ENCODE assay signal across 9 cellular contexts in genomic region chr12:96578526-96579125, GRCh38.
DNase-seq lines count a peak whose midpoint lies in the region; ATAC-seq, FAIRE-seq and TF ChIP-seq lines count a peak whose summit lies in the region.
"Had no signal": no experiment of that assay in that cellular context is flagged by ENCODE, and none has a peak within 500 bp of the region (broad histone marks: within the 10 kb centered on the region; RNA-seq: fewer than 3 reads in every experiment).

No MANE protein-coding gene starts in this region.

- no peaks in the 10 kb centered on the region for H3K9me3 ChIP-seq in HepG2 (ENCODE audit: low read length)
- H3K9me3 ChIP-seq in vagina: no peaks in the 10 kb centered on the region
- H3K9me3 ChIP-seq: BLaER1 treated with 17β-estradiol and CSF1 and Interleukin-3, amounts not matched to agents 10 nM and 100 nM had no signal

- DNase-seq in SIG-M5 treated with dmso at 0.1 percent for 504 hours (lab: John Stamatoyannopoulos, UW; ENCODE audit: unreplicated experiment) (peak; percentile 78), SIG-M5 (lab: John Stamatoyannopoulos, UW) (no peak), HS-27A (ENCODE audit: low read depth) (peak; percentile 31), NCI-H748 (lab: John Stamatoyannopoulos, UW; ENCODE audit: unreplicated experiment) (peak; percentile 85), MCF 10A (ENCODE audit: unreplicated experiment) (peak; percentile 72), HepG2 (ENCODE audit: low spot score) (peak; percentile 48), vagina (ENCODE audit: extremely low spot score in 2 of 2) (no peak)

- H3K4me2 ChIP-seq in HepG2 (ENCODE audit: low read depth, low read length): no peak overlapping the region
- H3K4me2 ChIP-seq: BLaER1 treated with 17β-estradiol and CSF1 and Interleukin-3, amounts not matched to agents 10 nM and 100 nM had no signal

- no peak overlapping the region for H2AFZ ChIP-seq in HepG2 (ENCODE audit: low read length)

- ATAC-seq in GM21529 (IDR thresholded peaks at IDR 0.05; ENCODE audit: unreplicated experiment) (peak; percentile 97), HepG2 (peak; percentile 71)

- no peak overlapping the region for H3K9ac ChIP-seq in HepG2 (ENCODE audit: insufficient read depth, low read depth, low read length)
- H3K9ac ChIP-seq: BLaER1 treated with 17β-estradiol and CSF1 and Interleukin-3, amounts not matched to agents 10 nM and 100 nM had no signal

- no peak overlapping the region for H3K27ac Mint-ChIP-seq in MCF 10A (ENCODE audit: low read depth, unreplicated experiment)

- H3K27me3 ChIP-seq in HepG2 (ENCODE audit: control insufficient read depth in 1 of 2, insufficient read depth in 2 of 2, low read length in 2 of 2): no peaks in the 10 kb centered on the region
- no peaks in the 10 kb centered on the region for H3K27me3 ChIP-seq in vagina
- H3K27me3 ChIP-seq: BLaER1 treated with 17β-estradiol and CSF1 and Interleukin-3, amounts not matched to agents 10 nM and 100 nM had no signal

- CTCF ChIA-PET in MCF 10A (lab: Yijun Ruan, JAX): interaction anchor here (0.6 to 3.5 kb wide), 20 partner anchors 9 to 1822 kb away, joined by 3 to 48 read pairs (median 4); partner anchors contain the start of gene NEDD1
- CTCF ChIA-PET in HepG2 (lab: Yijun Ruan, JAX; ENCODE audit: low intra/inter-chr PET ratio, low total read pairs): interaction anchor here (1.6 to 1.7 kb wide), 2 partner anchors 407 to 730 kb away, joined by 5 to 6 read pairs; no protein-coding TSS in a partner anchor

- no peaks in the 10 kb centered on the region for H3K36me3 Mint-ChIP-seq in MCF 10A (ENCODE audit: insufficient read depth, unreplicated experiment)

- in situ Hi-C loops in HepG2 (cut with HindIII; ENCODE audit: extremely low pct_ligation_motif_present, low pct_unique_long_range_greater_than_20kb): loop anchor here (25.0 kb wide), 2 partner anchors 409 to 734 kb away; no protein-coding TSS in a partner anchor

- H3K27ac ChIP-seq in HepG2 (ENCODE audit: extremely low read length, insufficient read depth, low read length) (no peak overlapping the region), vagina (no peak overlapping the region)
- H3K27ac ChIP-seq: BLaER1 treated with 17β-estradiol and CSF1 and Interleukin-3, amounts not matched to agents 10 nM and 100 nM had no signal

- 4% methylated on average over 3 of the region's 3 CpGs for WGBS in HepG2 (ENCODE audit: low lambda C conversion rate)

- H3K27me3 Mint-ChIP-seq in MCF 10A (ENCODE audit: insufficient read depth, unreplicated experiment): no peaks in the 10 kb centered on the region

- TF ChIP-seq POLR2A in HepG2 (IDR thresholded peaks at IDR 0.05; ENCODE audit: insufficient read depth in 1 of 2, low read depth in 2 of 2, low read length in 2 of 2) (no peak), vagina (IDR thresholded peaks at IDR 0.05) (no peak)

- FAIRE-seq in HepG2 (lab: Jason Lieb, UNC): peak; percentile 49

- H3K79me2 ChIP-seq in HepG2 (ENCODE audit: insufficient read depth, low read length): no peaks in the 10 kb centered on the region

- H3K4me3 Mint-ChIP-seq in MCF 10A (ENCODE audit: unreplicated experiment): no peak overlapping the region

- POLR2A ChIA-PET in MCF 10A (lab: Yijun Ruan, JAX) (no interaction called here), HepG2 (lab: Yijun Ruan, JAX) (no interaction called here)

- TF ChIP-seq CTCF in MCF 10A (IDR thresholded peaks at IDR 0.05; ENCODE audit: unreplicated experiment) (peak; percentile 60), HepG2 (CRISPR knock-in tag; IDR thresholded peaks at IDR 0.05) (peak; percentile 70), vagina (IDR thresholded peaks at IDR 0.05) (peak in 2 of 3 experiments; percentile 14 to 46)

- H3K4me1 Mint-ChIP-seq in MCF 10A (ENCODE audit: insufficient read depth, unreplicated experiment): no peaks in the 10 kb centered on the region

- TF ChIP-seq EP300 in HepG2 (IDR thresholded peaks at IDR 0.05; ENCODE audit: low read depth in 2 of 2, low read length in 2 of 2): no peak
- no peak for TF ChIP-seq EP300 in HepG2 (CRISPR knock-in tag; IDR thresholded peaks at IDR 0.05; ENCODE audit: borderline replicate concordance)

- BruUV-seq in MCF 10A (replicated peaks; lab: Mats Ljungman, UMichigan) (no TSS peak), HepG2 (replicated peaks; lab: Mats Ljungman, UMichigan) (no TSS peak)

- H3K4me3 ChIP-seq in HepG2 (replicated peaks in 1 of 3; ENCODE audit: insufficient read depth in 1 of 3, low read depth in 2 of 3, low read length in 3 of 3): no peak overlapping the region
- H3K4me3 ChIP-seq in vagina: no peak overlapping the region
- H3K4me3 ChIP-seq: BLaER1 treated with 17β-estradiol and CSF1 and Interleukin-3, amounts not matched to agents 10 nM and 100 nM had no signal

- H3K4me1 ChIP-seq in HepG2 (ENCODE audit: insufficient read depth, low read length): no peaks in the 10 kb centered on the region
- no peaks in the 10 kb centered on the region for H3K4me1 ChIP-seq in vagina
- H3K4me1 ChIP-seq: BLaER1 treated with 17β-estradiol and CSF1 and Interleukin-3, amounts not matched to agents 10 nM and 100 nM had no signal

- H3K36me3 ChIP-seq in HepG2 (replicated peaks in 1 of 2; ENCODE audit: control insufficient read depth in 1 of 2, insufficient read depth in 2 of 2, low read length in 2 of 2) (no peaks in the 10 kb centered on the region), vagina (no peaks in the 10 kb centered on the region)
- H3K36me3 ChIP-seq: BLaER1 treated with 17β-estradiol and CSF1 and Interleukin-3, amounts not matched to agents 10 nM and 100 nM had no signal

- intact Hi-C loops in MCF 10A (cut with micrococcal nuclease): loop anchor here (1.0 to 10.0 kb wide), 6 partner anchors 407 to 1819 kb away; no protein-coding TSS in a partner anchor
- intact Hi-C loops in HepG2 (cut with micrococcal nuclease; ENCODE audit: unreplicated experiment): loop anchor here (1.0 to 10.0 kb wide), 4 partner anchors 409 to 1819 kb away; no protein-coding TSS in a partner anchor
- intact Hi-C loops in vagina (cut with DNase I): no loop called here

- no peak for TF ChIP-seq RAD21 in HepG2 (CRISPR knock-in tag; IDR thresholded peaks at IDR 0.05)

- no peaks in the 10 kb centered on the region for H3K9me3 Mint-ChIP-seq in MCF 10A (ENCODE audit: unreplicated experiment)

- H4K20me1 ChIP-seq in HepG2 (ENCODE audit: insufficient read depth, low read length): no peaks in the 10 kb centered on the region
- H4K20me1 ChIP-seq: BLaER1 treated with 17β-estradiol and CSF1 and Interleukin-3, amounts not matched to agents 10 nM and 100 nM had no signal

TF ChIP-seq in HepG2, 621 proteins besides CTCF, POLR2A, EP300 and RAD21:
- TF ChIP-seq ZNF124 (CRISPR knock-in tag; IDR thresholded peaks at IDR 0.05) (no peak), SMC3 (IDR thresholded peaks at IDR 0.05; ENCODE audit: low read length) (peak; percentile 52), ZNF598 (CRISPR knock-in tag; IDR thresholded peaks at IDR 0.05; ENCODE audit: borderline replicate concordance) (no peak), ZNF343 (CRISPR knock-in tag; IDR thresholded peaks at IDR 0.05) (no peak), ELF3 (CRISPR knock-in tag; IDR thresholded peaks at IDR 0.05) (0 out of 2 replicates have a peak, but pooled peaks have one; percentile 22), GPBP1L1 (CRISPR knock-in tag; IDR thresholded peaks at IDR 0.05) (no peak), YY1 (IDR thresholded peaks at IDR 0.05; ENCODE audit: insufficient read depth, insufficient replicate concordance, low read depth, low read length) (peak; percentile 24), ZSCAN12 (CRISPR knock-in tag; IDR thresholded peaks at IDR 0.05) (no peak), ZNF607 (CRISPR knock-in tag; IDR thresholded peaks at IDR 0.05; ENCODE audit: borderline replicate concordance) (no peak), STAG1 (CRISPR knock-in tag; IDR thresholded peaks at IDR 0.05) (peak; percentile 80), ZFP91 (CRISPR knock-in tag; IDR thresholded peaks at IDR 0.05; ENCODE audit: borderline replicate concordance) (no peak)

Comparison
In these comparisons a context has a peak if more than half of its experiments do, and no peak if none do; other contexts are left out.
1. DNase-seq: peak in SIG-M5 treated with dmso at 0.1 percent for 504 hours (single experiment), HS-27A (single experiment), NCI-H748 (single experiment), MCF 10A (single experiment) and HepG2 (single experiment); none in SIG-M5 (single experiment) and vagina (0 of 2).
2. Peak in every context shown above with its lines, with median percentiles within 50 percentile points of each other: CTCF ChIP-seq.